1 cellular context compared by ENCODE assay signal in genomic region chr7:17436126-17436525, GRCh38.
A peak's percentile ranks its signal among the peaks of the same experiment; 100 is the strongest.
TF ChIP-seq lines count a peak whose summit lies in the region.

No MANE protein-coding gene starts in this region.

TF ChIP-seq in HepG2, 621 proteins besides CTCF, POLR2A, EP300 and RAD21 (continued from another document):
- TF ChIP-seq, protein P1, sequence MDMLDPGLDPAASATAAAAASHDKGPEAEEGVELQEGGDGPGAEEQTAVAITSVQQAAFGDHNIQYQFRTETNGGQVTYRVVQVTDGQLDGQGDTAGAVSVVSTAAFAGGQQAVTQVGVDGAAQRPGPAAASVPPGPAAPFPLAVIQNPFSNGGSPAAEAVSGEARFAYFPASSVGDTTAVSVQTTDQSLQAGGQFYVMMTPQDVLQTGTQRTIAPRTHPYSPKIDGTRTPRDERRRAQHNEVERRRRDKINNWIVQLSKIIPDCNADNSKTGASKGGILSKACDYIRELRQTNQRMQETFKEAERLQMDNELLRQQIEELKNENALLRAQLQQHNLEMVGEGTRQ (IDR thresholded peaks at IDR 0.05; ENCODE audit: low read depth, low read length) = peak; percentile 71
- TF ChIP-seq, protein P1 (CRISPR knock-in tag; IDR thresholded peaks at IDR 0.05; ENCODE audit: borderline replicate concordance) = no peak
- no peak for TF ChIP-seq DDIT3 (CRISPR knock-in tag; IDR thresholded peaks at IDR 0.05)
- TF ChIP-seq HOXA5 (CRISPR knock-in tag; IDR thresholded peaks at IDR 0.05) = no peak
- TF ChIP-seq RAD51 (IDR thresholded peaks at IDR 0.05; ENCODE audit: borderline replicate concordance) = peak; percentile 82
TF ChIP-seq in HepG2: peak in this region for 2.
